Comparison of ENCODE assay signal across 3 cellular contexts in genomic region chr14:97074456-97074855, GRCh38.
TF ChIP-seq lines count a peak whose summit lies in the region.

No MANE protein-coding gene starts in this region.

TF ChIP-seq in K562, 482 proteins besides CTCF, POLR2A, EP300 and RAD21 (continued from another document):
- TF ChIP-seq SRF (CRISPR knock-in tag; IDR thresholded peaks at IDR 0.05) (no peak), SP1 (CRISPR knock-in tag; IDR thresholded peaks at IDR 0.05) (no peak), ATF1 (CRISPR knock-in tag; IDR thresholded peaks at IDR 0.05) (no peak), ATF1 (tag; IDR thresholded peaks at IDR 0.05) (0 out of 2 replicates have a peak, but pooled peaks have one; percentile 27), CREM (IDR thresholded peaks at IDR 0.05; ENCODE audit: low read depth) (0 out of 2 replicates have a peak, but pooled peaks have one; percentile 26)

TF ChIP-seq in neural cell, 6 proteins besides CTCF, POLR2A, EP300 and RAD21 (continued from another document):
- TF ChIP-seq REST (IDR thresholded peaks at IDR 0.05; ENCODE audit: borderline replicate concordance) (no peak), EZH2 (IDR thresholded peaks at IDR 0.05; ENCODE audit: borderline replicate concordance, insufficient read depth, low read length, poor library complexity, severe bottlenecking) (no peak), MXI1 (conservative IDR thresholded peaks at IDR 0.05; ENCODE audit: poor library complexity, severe bottlenecking) (no peak), POLR2AphosphoS5 (IDR thresholded peaks at IDR 0.05) (no peak), TAF1 (IDR thresholded peaks at IDR 0.05; ENCODE audit: low read depth) (no peak)
TF ChIP-seq in neural cell: peak in this region for 0.

TF ChIP-seq in HepG2, 621 proteins besides CTCF, POLR2A, EP300 and RAD21 (continued from another document):
- TF ChIP-seq ZBTB44 (CRISPR knock-in tag; IDR thresholded peaks at IDR 0.05) (no peak), ZNF451 (CRISPR knock-in tag; IDR thresholded peaks at IDR 0.05) (no peak), TEF (CRISPR knock-in tag; IDR thresholded peaks at IDR 0.05) (no peak), NR2F2 (IDR thresholded peaks at IDR 0.05; ENCODE audit: borderline replicate concordance, low read depth) (no peak), ZGPAT (CRISPR knock-in tag; IDR thresholded peaks at IDR 0.05) (no peak), NFKB2 (CRISPR knock-in tag; IDR thresholded peaks at IDR 0.05; ENCODE audit: borderline replicate concordance) (no peak), ARNT (IDR thresholded peaks at IDR 0.05) (no peak), CHD4 (IDR thresholded peaks at IDR 0.05; ENCODE audit: borderline replicate concordance, low read length) (no peak)
- TF ChIP-seq, protein P1, sequence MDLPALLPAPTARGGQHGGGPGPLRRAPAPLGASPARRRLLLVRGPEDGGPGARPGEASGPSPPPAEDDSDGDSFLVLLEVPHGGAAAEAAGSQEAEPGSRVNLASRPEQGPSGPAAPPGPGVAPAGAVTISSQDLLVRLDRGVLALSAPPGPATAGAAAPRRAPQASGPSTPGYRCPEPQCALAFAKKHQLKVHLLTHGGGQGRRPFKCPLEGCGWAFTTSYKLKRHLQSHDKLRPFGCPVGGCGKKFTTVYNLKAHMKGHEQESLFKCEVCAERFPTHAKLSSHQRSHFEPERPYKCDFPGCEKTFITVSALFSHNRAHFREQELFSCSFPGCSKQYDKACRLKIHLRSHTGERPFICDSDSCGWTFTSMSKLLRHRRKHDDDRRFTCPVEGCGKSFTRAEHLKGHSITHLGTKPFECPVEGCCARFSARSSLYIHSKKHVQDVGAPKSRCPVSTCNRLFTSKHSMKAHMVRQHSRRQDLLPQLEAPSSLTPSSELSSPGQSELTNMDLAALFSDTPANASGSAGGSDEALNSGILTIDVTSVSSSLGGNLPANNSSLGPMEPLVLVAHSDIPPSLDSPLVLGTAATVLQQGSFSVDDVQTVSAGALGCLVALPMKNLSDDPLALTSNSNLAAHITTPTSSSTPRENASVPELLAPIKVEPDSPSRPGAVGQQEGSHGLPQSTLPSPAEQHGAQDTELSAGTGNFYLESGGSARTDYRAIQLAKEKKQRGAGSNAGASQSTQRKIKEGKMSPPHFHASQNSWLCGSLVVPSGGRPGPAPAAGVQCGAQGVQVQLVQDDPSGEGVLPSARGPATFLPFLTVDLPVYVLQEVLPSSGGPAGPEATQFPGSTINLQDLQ (CRISPR knock-in tag; IDR thresholded peaks at IDR 0.05), result no peak
